In genomic region chr16:79776243-79776884, GRCh38 we compare ENCODE assay signal across 11 cellular contexts.
DNase-seq lines count a peak whose midpoint lies in the region; ATAC-seq and TF ChIP-seq lines count a peak whose summit lies in the region.
"Had no signal": no experiment of that assay in that cellular context is flagged by ENCODE, and none has a peak within 500 bp of the region (broad histone marks: within the 10 kb centered on the region; RNA-seq: fewer than 3 reads in every experiment).

No MANE protein-coding gene starts in this region.

- POLR2A ChIA-PET in SK-N-SH (lab: Yijun Ruan, JAX): no interaction called here

- WGBS in SK-N-SH (ENCODE audit: low lambda C conversion rate): 17% methylated on average over 4 of the region's 4 CpGs
- WGBS in aorta, 2 donors: 49 to 52% methylated on average over 4 of the region's 4 CpGs
- whole genome bisulfite sequencing in right lobe of liver (ENCODE audit: insufficient coverage, low coverage, low lambda C conversion rate, missing lambda C conversion rate): 62% methylated on average over 3 of the region's 4 CpGs

- no peak for TF ChIP-seq EP300 in SK-N-SH (IDR thresholded peaks at IDR 0.05; ENCODE audit: borderline replicate concordance in 1 of 2, low read depth in 1 of 2, low read length in 1 of 2)

- H3K4me3 ChIP-seq in SK-N-SH (ENCODE audit: low read depth in 2 of 2, low read length in 1 of 2) (no peak overlapping the region), fibroblast of lung (replicated peaks in 1 of 4; ENCODE audit: control extremely low read depth in 1 of 4, insufficient read depth in 1 of 4, low read depth in 3 of 4, low read length in 4 of 4) (no peak overlapping the region), aorta (ENCODE audit: low read length in 2 of 2) (no peak overlapping the region), right lobe of liver (no peak overlapping the region)
- H3K4me3 ChIP-seq: ascending aorta had no signal

- no peak overlapping the region for H3K4me2 ChIP-seq in SK-N-SH
- H3K4me2 ChIP-seq in fibroblast of lung (ENCODE audit: extremely low read depth, insufficient read depth, low read length): peak overlapping the region; percentile 38

- TF ChIP-seq RAD21 in SK-N-SH (IDR thresholded peaks at IDR 0.05; ENCODE audit: low read length): no peak

- no peaks in the 10 kb centered on the region for H3K9me2 ChIP-seq in SK-N-SH

- H3K9ac ChIP-seq in SK-N-SH: no peak overlapping the region
- H3K9ac ChIP-seq in fibroblast of lung (ENCODE audit: insufficient read depth, low read length): no peak overlapping the region

- H2AFZ ChIP-seq in SK-N-SH (ENCODE audit: low read depth) (no peak overlapping the region), fibroblast of lung (ENCODE audit: low read length) (no peak overlapping the region)

- H3K4me1 ChIP-seq in SK-N-SH (ENCODE audit: control insufficient read depth in 1 of 2, insufficient read depth in 2 of 2, low read depth in 1 of 2, low read length in 1 of 2) (peaks cover 0 to 6% of the 10 kb centered on the region in 2 experiments; a peak in 1 of 4 replicates), fibroblast of lung (ENCODE audit: control insufficient read depth, extremely low read depth, insufficient read depth, low read length) (peaks cover 6% of the 10 kb centered on the region), aorta (ENCODE audit: control insufficient read depth in 1 of 2, insufficient read depth in 2 of 2, low read length in 2 of 2) (no peaks in the 10 kb centered on the region), right lobe of liver (no peaks in the 10 kb centered on the region)
- H3K4me1 ChIP-seq: ascending aorta had no signal

- H3K27me3 ChIP-seq in SK-N-SH (ENCODE audit: insufficient read depth) (no peaks in the 10 kb centered on the region), fibroblast of lung (ENCODE audit: control insufficient read depth, insufficient read depth, low read length) (no peaks in the 10 kb centered on the region), aorta (ENCODE audit: control insufficient read depth in 1 of 2, insufficient read depth in 2 of 2, low read length in 1 of 2) (no peaks in the 10 kb centered on the region), right lobe of liver (no peaks in the 10 kb centered on the region)
- H3K27me3 ChIP-seq: ascending aorta had no signal

- H3K9me3 ChIP-seq in SK-N-SH (no peaks in the 10 kb centered on the region), fibroblast of lung (ENCODE audit: control insufficient read depth, insufficient read depth, low read depth, low read length) (no peaks in the 10 kb centered on the region), aorta (ENCODE audit: control insufficient read depth, low read length) (no peaks in the 10 kb centered on the region), right lobe of liver (no peaks in the 10 kb centered on the region)
- H3K9me3 ChIP-seq: ascending aorta had no signal

- H3F3A ChIP-seq in SK-N-SH (replicated peaks; ENCODE audit: insufficient read depth): no peaks in the 10 kb centered on the region

- ATAC-seq in SK-N-SH treated with all-trans-retinoic acid at 6 μM for 48 hours (no peak), aorta (ENCODE audit: low FRiP score) (peak; percentile 82), right lobe of liver (no peak), GM19467 (IDR thresholded peaks at IDR 0.05; ENCODE audit: unreplicated experiment) (no peak), HG03442 (IDR thresholded peaks at IDR 0.05; ENCODE audit: unreplicated experiment) (no peak)

- CTCF ChIA-PET in SK-N-SH (lab: Yijun Ruan, JAX): interaction anchor here (0.8 kb wide), 1 partner anchor 9 kb away, joined by 3 read pairs; no protein-coding TSS in a partner anchor

- H4K20me1 ChIP-seq in SK-N-SH (ENCODE audit: insufficient read depth): no peaks in the 10 kb centered on the region
- H4K20me1 ChIP-seq in fibroblast of lung (ENCODE audit: control insufficient read depth, extremely low read depth, insufficient read depth, low read length): no peaks in the 10 kb centered on the region

- intact Hi-C loops in aorta (cut with DNase I) (no loop called here), right lobe of liver (cut with DNase I) (no loop called here)

- H3K36me3 ChIP-seq in SK-N-SH (replicated peaks in 1 of 2; ENCODE audit: control insufficient read depth in 1 of 2, insufficient read depth in 2 of 2, low read length in 1 of 2): no peaks in the 10 kb centered on the region
- H3K36me3 ChIP-seq in fibroblast of lung (ENCODE audit: control insufficient read depth, insufficient read depth, low read length): no peaks in the 10 kb centered on the region
- no peaks in the 10 kb centered on the region for H3K36me3 ChIP-seq in aorta (ENCODE audit: control insufficient read depth in 1 of 2, insufficient read depth in 2 of 2, low read length in 1 of 2)
- no peaks in the 10 kb centered on the region for H3K36me3 ChIP-seq in right lobe of liver
- H3K36me3 ChIP-seq: ascending aorta had no signal

- DNase-seq in SK-N-SH (no peak), fibroblast of lung (ENCODE audit: low read depth in 2 of 2) (peak; percentile 58 to 88), mucosa of gallbladder (ENCODE audit: low spot score) (peak; percentile 55), aorta (no peak), right lobe of liver (no peak)
- DNase-seq: ACHN, NCI-H1092 treated with DMSO at 0.1 percent for 48 hours had no signal

- H3K79me2 ChIP-seq in SK-N-SH (ENCODE audit: insufficient read depth) (no peaks in the 10 kb centered on the region), fibroblast of lung (ENCODE audit: control insufficient read depth, insufficient read depth, low read length) (no peaks in the 10 kb centered on the region)

- TF ChIP-seq CTCF in SK-N-SH (IDR thresholded peaks at IDR 0.05) (no peak), fibroblast of lung (conservative IDR thresholded peaks at IDR 0.05 in 1 of 2, IDR thresholded peaks at IDR 0.05 in 1 of 2; ENCODE audit: low read depth in 1 of 2, low read length in 2 of 2) (peak; percentile 20 to 38), right lobe of liver (IDR thresholded peaks at IDR 0.05) (no peak)

- no peak for TF ChIP-seq POLR2A in right lobe of liver (IDR thresholded peaks at IDR 0.05)

- H3K27ac ChIP-seq in SK-N-SH (ENCODE audit: low read depth in 2 of 2, low read length in 1 of 2) (no peak overlapping the region), fibroblast of lung (ENCODE audit: insufficient read depth, low read length) (no peak overlapping the region), aorta (ENCODE audit: low read depth in 1 of 2, low read length in 2 of 2) (no peak overlapping the region), right lobe of liver (no peak overlapping the region)
- H3K27ac ChIP-seq: ascending aorta had no signal

TF ChIP-seq in SK-N-SH treated with all-trans-retinoic acid at 6 μM for 48 hours, 23 proteins besides CTCF, POLR2A, EP300 and RAD21:
- TF ChIP-seq PATZ1 (CRISPR knock-in tag; IDR thresholded peaks at IDR 0.05; ENCODE audit: borderline replicate concordance) (no peak), TCF4 (CRISPR knock-in tag; IDR thresholded peaks at IDR 0.05; ENCODE audit: borderline replicate concordance) (0 out of 2 replicates have a peak, but pooled peaks have one; percentile 28)

TF ChIP-seq in SK-N-SH, 30 proteins besides CTCF, POLR2A, EP300 and RAD21:
- TF ChIP-seq RFX5 (IDR thresholded peaks at IDR 0.05; ENCODE audit: low read length) (no peak), USF1 (IDR thresholded peaks at IDR 0.05; ENCODE audit: borderline replicate concordance, low read depth) (no peak), FOSL2 (IDR thresholded peaks at IDR 0.05; ENCODE audit: borderline replicate concordance, low read depth) (no peak), IRF3 (IDR thresholded peaks at IDR 0.05; ENCODE audit: low read depth, low read length) (no peak), RXRA (IDR thresholded peaks at IDR 0.05; ENCODE audit: borderline replicate concordance, low read depth) (no peak), TAF1 (IDR thresholded peaks at IDR 0.05; ENCODE audit: borderline replicate concordance, low read depth, low read length) (no peak), TCF12 (IDR thresholded peaks at IDR 0.05) (no peak), GABPA (IDR thresholded peaks at IDR 0.05; ENCODE audit: low read depth) (no peak)

Comparison
In these comparisons a context has a peak if more than half of its experiments do, and no peak if none do; other contexts are left out.
1. DNase-seq: peak in fibroblast of lung (2 of 2) and mucosa of gallbladder (single experiment); none in SK-N-SH (single experiment), aorta (0 of 2) and right lobe of liver (0 of 3).
2. CTCF ChIP-seq: peak in fibroblast of lung (2 of 2); none in SK-N-SH (single experiment) and right lobe of liver (0 of 4).